Comparison of ENCODE assay signal across 28 cellular contexts in genomic region chr2:123451517-123451916, GRCh38.
"Had no signal": no experiment of that assay in that cellular context is flagged by ENCODE, and none has a peak within 500 bp of the region (broad histone marks: within the 10 kb centered on the region; RNA-seq: fewer than 3 reads in every experiment).

No MANE protein-coding gene starts in this region.

- H3K4me3 ChIP-seq: adrenal gland, body of pancreas, colonic mucosa, gastrocnemius medialis had no signal

- ATAC-seq: activated CD4-positive, alpha-beta T cell treated with anti-CD3 and anti-CD28 coated beads for 36 hours; activated CD8-positive, alpha-beta memory T cell treated with anti-CD3 and anti-CD28 coated beads, Interleukin-2, amount 10 ng/mL, durations not matched to agents 7 days and 5 days; activated CD8-positive, alpha-beta T cell treated with anti-CD3 and anti-CD28 coated beads, Interleukin-2, amount 10 ng/mL, durations not matched to agents 7 days and 5 days; activated naive CD8-positive, alpha-beta T cell treated with anti-CD3 and anti-CD28 coated beads, Interleukin-2, amount 50 U/mL, for 24 hours; body of pancreas; esophagus mucosa; foreskin keratinocyte; gastrocnemius medialis had no signal

- H3K9me3 ChIP-seq: adrenal gland, body of pancreas, colonic mucosa, gastrocnemius medialis had no signal

- H3K36me3 ChIP-seq: adrenal gland, colonic mucosa, gastrocnemius medialis had no signal

- DNase-seq: activated CD4-positive, alpha-beta memory T cell treated with anti-CD3 and anti-CD28 coated beads for 36 hours; activated CD4-positive, alpha-beta T cell treated with anti-CD3 and anti-CD28 coated beads for 36 hours; activated CD4-positive, alpha-beta T cell treated with anti-CD3 and anti-CD28 coated beads, Interleukin-2, amount 10 ng/mL, durations not matched to agents 24 days and 14 days; activated CD4-positive, CD25-positive, alpha-beta regulatory T cell; activated CD4-positive, CD25-positive, alpha-beta regulatory T cell treated with anti-CD3 and anti-CD28 coated beads, Interleukin-2, amount 50 U/mL, for 72 hours; activated CD8-positive, alpha-beta memory T cell treated with anti-CD3 and anti-CD28 coated beads, Interleukin-2, amount 10 ng/mL, durations not matched to agents 7 days and 5 days; activated CD8-positive, alpha-beta memory T cell treated with anti-CD3 and anti-CD28 coated beads, Interleukin-2, amount 50 U/mL, for 4 hours; activated CD8-positive, alpha-beta T cell treated with anti-CD3 and anti-CD28 coated beads, Interleukin-2, amount 10 ng/mL, durations not matched to agents 7 days and 5 days; activated effector memory CD4-positive, alpha-beta T cell treated with anti-CD3 and anti-CD28 coated beads, Interleukin-2, amount 50 U/mL, for 16 hours; activated naive CD4-positive, alpha-beta T cell treated with anti-CD3 and anti-CD28 coated beads for 36 hours; activated naive CD8-positive, alpha-beta T cell treated with anti-CD3 and anti-CD28 coated beads for 36 hours; activated naive CD8-positive, alpha-beta T cell treated with anti-CD3 and anti-CD28 coated beads, Interleukin-2, amount 50 U/mL, for 24 hours; activated T-cell treated with anti-CD3 and anti-CD28 coated beads, Interleukin-2, amount 50 U/mL, for 1 hour; activated T-cell treated with anti-CD3 and anti-CD28 coated beads, Interleukin-2, amount 50 U/mL, for 48 hours; adrenal gland; amygdala; aorta; body of pancreas; central memory CD4-positive, alpha-beta T cell; cerebellar nuclear complex; colonic mucosa; effector CD8-positive, alpha-beta T cell; endodermal cell; foreskin keratinocyte; gastrocnemius medialis; glutamatergic neuron; T-helper 2 cell had no signal

- H3K27me3 ChIP-seq: adrenal gland, body of pancreas, colonic mucosa, foreskin keratinocyte, gastrocnemius medialis had no signal

- H3K27ac ChIP-seq: adrenal gland, body of pancreas, colonic mucosa, foreskin keratinocyte, gastrocnemius medialis had no signal

- H3K4me1 ChIP-seq: adrenal gland, body of pancreas, colonic mucosa, foreskin keratinocyte, gastrocnemius medialis had no signal
